Comparison of ENCODE assay signal across 11 cellular contexts in the genomic region with DNA sequence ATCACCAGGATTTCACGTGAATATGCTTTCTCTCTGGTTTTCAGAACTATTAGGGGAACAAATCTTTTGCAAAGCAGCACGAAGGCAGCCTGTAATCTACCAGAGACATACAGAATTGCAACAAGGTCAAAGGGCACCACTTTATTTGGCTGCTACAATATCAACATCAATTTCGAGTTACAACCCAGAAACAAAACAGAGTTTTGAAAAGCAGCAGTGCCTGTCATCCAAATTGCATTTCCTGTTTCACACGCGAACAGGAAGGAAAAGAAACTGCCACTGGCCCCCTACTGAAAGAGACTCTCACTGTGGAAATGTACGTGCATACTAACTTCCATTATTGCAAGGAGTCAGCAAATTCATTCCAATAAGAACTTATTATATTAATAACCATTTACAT. TPM values are rescaled to one million over a fixed set of nuclear protein-coding genes. Genes with fewer than 3 reads are reported as not detected.
A peak's percentile ranks its signal among the peaks of the same experiment; 100 is the strongest.
DNase-seq lines count a peak whose midpoint lies in the region; ATAC-seq, FAIRE-seq and TF ChIP-seq lines count a peak whose summit lies in the region.
"Had no signal": no experiment of that assay in that cellular context is flagged by ENCODE, and none has a peak within 500 bp of the region (broad histone marks: within the 10 kb centered on the region; RNA-seq: fewer than 3 reads in every experiment).

No MANE protein-coding gene starts in this region.

- H2AFZ ChIP-seq in HepG2 (ENCODE audit: low read length): no peak overlapping the region

- DNase-seq in HepG2 (ENCODE audit: low spot score) (no peak), NOMO-1 treated with dmso at 0.1 percent for 144 hours (lab: John Stamatoyannopoulos, UW; ENCODE audit: unreplicated experiment) (peak; percentile 70), thoracic aorta (ENCODE audit: low spot score) (no peak), kidney tubule cell (ENCODE audit: low spot score) (no peak), NCI-H187 treated with DMSO at 0.1 percent for 48 hours (lab: John Stamatoyannopoulos, UW) (no peak), GM19239 (ENCODE audit: insufficient read length, low spot score) (no peak)
- DNase-seq in effector memory CD4-positive, alpha-beta T cell: no peak
- DNase-seq: glutamatergic neuron, NCI-H1694 had no signal

- H3K4me3 ChIP-seq in liver (ENCODE audit: low read depth in 1 of 3, low read length in 3 of 3) (no peak overlapping the region), HepG2 (replicated peaks in 1 of 3; ENCODE audit: insufficient read depth in 1 of 3, low read depth in 2 of 3, low read length in 3 of 3) (no peak overlapping the region), thoracic aorta (peak overlapping the region; percentile 49)
- H3K4me3 ChIP-seq in effector memory CD4-positive, alpha-beta T cell (ENCODE audit: insufficient read depth, low read depth, low read length, poor library complexity, severe bottlenecking): peak overlapping the region; percentile 17

- no peaks in the 10 kb centered on the region for H3K36me3 ChIP-seq in liver (ENCODE audit: control insufficient read depth in 4 of 4, insufficient read depth in 3 of 4, low read depth in 1 of 4, low read length in 3 of 4)
- no peaks in the 10 kb centered on the region for H3K36me3 ChIP-seq in HepG2 (replicated peaks in 1 of 2; ENCODE audit: control insufficient read depth in 1 of 2, insufficient read depth in 2 of 2, low read length in 2 of 2)
- no peaks in the 10 kb centered on the region for H3K36me3 ChIP-seq in effector memory CD4-positive, alpha-beta T cell (ENCODE audit: control insufficient read depth, insufficient read depth, low read length)
- H3K36me3 ChIP-seq in thoracic aorta: no peaks in the 10 kb centered on the region

- H4K20me1 ChIP-seq in HepG2 (ENCODE audit: insufficient read depth, low read length): no peaks in the 10 kb centered on the region

- intact Hi-C loops in HepG2 (cut with micrococcal nuclease; ENCODE audit: unreplicated experiment): no loop called here

- H3K9me3 ChIP-seq in liver (ENCODE audit: control insufficient read depth in 4 of 4, low read length in 3 of 4) (no peaks in the 10 kb centered on the region), HepG2 (ENCODE audit: low read length) (no peaks in the 10 kb centered on the region), thoracic aorta (no peaks in the 10 kb centered on the region)
- H3K9me3 ChIP-seq in effector memory CD4-positive, alpha-beta T cell (ENCODE audit: control insufficient read depth, low read length): no peaks in the 10 kb centered on the region

- WGBS in liver: 8% methylated on average over 6 of the region's 6 CpGs
- 13% methylated on average over 6 of the region's 6 CpGs for WGBS in HepG2 (ENCODE audit: low lambda C conversion rate)

- H3K79me2 ChIP-seq in HepG2 (ENCODE audit: insufficient read depth, low read length): no peaks in the 10 kb centered on the region

- peak in 1 of 2 donors; percentile 22 for TF ChIP-seq RAD21 in liver (IDR thresholded peaks at IDR 0.05)
- TF ChIP-seq RAD21 in HepG2 (CRISPR knock-in tag; IDR thresholded peaks at IDR 0.05): no peak

- POLR2A ChIA-PET in HepG2 (lab: Yijun Ruan, JAX): no interaction called here

- ATAC-seq in HepG2 (no peak), thoracic aorta (ENCODE audit: insufficient number of reproducible peaks, low FRiP score, low read depth) (no peak)

- CTCF ChIA-PET in HepG2 (lab: Yijun Ruan, JAX; ENCODE audit: low intra/inter-chr PET ratio, low total read pairs): no interaction called here

- TF ChIP-seq CTCF in liver (IDR thresholded peaks at IDR 0.05; ENCODE audit: low read depth, low read length, missing input control): no peak
- TF ChIP-seq CTCF in HepG2 (CRISPR knock-in tag; IDR thresholded peaks at IDR 0.05): no peak
- TF ChIP-seq CTCF in thoracic aorta (IDR thresholded peaks at IDR 0.05): no peak

- H3K9ac ChIP-seq in liver (ENCODE audit: low read depth in 1 of 2, low read length in 2 of 2) (no peak overlapping the region), HepG2 (ENCODE audit: insufficient read depth, low read depth, low read length) (no peak overlapping the region)

- H3K27ac ChIP-seq in liver (ENCODE audit: low read depth in 1 of 2, low read length in 2 of 2) (no peak overlapping the region), HepG2 (ENCODE audit: extremely low read length, insufficient read depth, low read length) (no peak overlapping the region), thoracic aorta (peak overlapping the region; percentile 16 to 42)
- peak overlapping the region; percentile 14 for H3K27ac ChIP-seq in effector memory CD4-positive, alpha-beta T cell (ENCODE audit: insufficient read depth, low read length, poor library complexity, severe bottlenecking)

- FAIRE-seq in HepG2 (lab: Jason Lieb, UNC): no peak
- no peak for FAIRE-seq in GM19239 (lab: Jason Lieb, UNC)

- in situ Hi-C loops in HepG2 (cut with HindIII; ENCODE audit: extremely low pct_ligation_motif_present, low pct_unique_long_range_greater_than_20kb): no loop called here

- no TSS peak for BruUV-seq in HepG2 (replicated peaks; lab: Mats Ljungman, UMichigan)

- no peak overlapping the region for H3K4me2 ChIP-seq in HepG2 (ENCODE audit: low read depth, low read length)

- peaks cover 0 to 16% (median 10%) of the 10 kb centered on the region in 4 donors for H3K4me1 ChIP-seq in liver (ENCODE audit: control insufficient read depth in 4 of 4, insufficient read depth in 4 of 4, low read length in 3 of 4)
- no peaks in the 10 kb centered on the region for H3K4me1 ChIP-seq in HepG2 (ENCODE audit: insufficient read depth, low read length)
- H3K4me1 ChIP-seq in effector memory CD4-positive, alpha-beta T cell (ENCODE audit: control insufficient read depth, insufficient read depth, low read length, poor library complexity, severe bottlenecking): peaks cover 11% of the 10 kb centered on the region
- H3K4me1 ChIP-seq in thoracic aorta (ENCODE audit: control insufficient read depth in 1 of 2, low read depth in 2 of 2): peaks cover 42 to 65% of the 10 kb centered on the region in 2 donors

- H3K27me3 ChIP-seq in liver (ENCODE audit: control insufficient read depth in 4 of 4, insufficient read depth in 4 of 4, low read length in 3 of 4): no peaks in the 10 kb centered on the region
- no peaks in the 10 kb centered on the region for H3K27me3 ChIP-seq in HepG2 (ENCODE audit: control insufficient read depth in 1 of 2, insufficient read depth in 2 of 2, low read length in 2 of 2)
- no peaks in the 10 kb centered on the region for H3K27me3 ChIP-seq in effector memory CD4-positive, alpha-beta T cell (replicated peaks; ENCODE audit: control insufficient read depth, insufficient read depth, low read length, poor library complexity, severe bottlenecking)
- no peaks in the 10 kb centered on the region for H3K27me3 ChIP-seq in thoracic aorta (replicated peaks; ENCODE audit: insufficient read depth)

- no peak for TF ChIP-seq POLR2A in HepG2 (IDR thresholded peaks at IDR 0.05; ENCODE audit: insufficient read depth in 1 of 2, low read depth in 2 of 2, low read length in 2 of 2)

- TF ChIP-seq EP300 in HepG2 (IDR thresholded peaks at IDR 0.05; ENCODE audit: low read depth in 2 of 2, low read length in 2 of 2): no peak
- TF ChIP-seq EP300 in HepG2 (CRISPR knock-in tag; IDR thresholded peaks at IDR 0.05; ENCODE audit: borderline replicate concordance): no peak

RNA-seq across cellular contexts. Expression of a gene that starts 17.1 kb away (rescaled TPM):
- total RNA-seq in liver (under 1 TPM; 0.33 to 0.51 TPM), HepG2 (2016; rRNA removed; fragmentation: Illumina TruSeq; extraction: Trizol) (not detected in 2 replicates), thoracic aorta (10 to 100 TPM; 18.2 to 24.0 TPM)
- polyA plus RNA-seq in liver (under 1 TPM; 0.43 to 0.55 TPM), HepG2 (2011; rRNA removed) (not detected in 2 replicates)
- total RNA-seq in HepG2 (2016; cell fraction: cytosol; rRNA removed; fragmentation: Illumina TruSeq; extraction: Trizol; ENCODE audit: low read depth): not detected in 2 replicates
- total RNA-seq in HepG2 (2016; cell fraction: insoluble cytoplasmic fraction; rRNA removed; fragmentation: Illumina TruSeq; extraction: Trizol): not detected in 2 replicates
- not detected in 2 replicates for total RNA-seq in HepG2 (2016; cell fraction: membrane; rRNA removed; fragmentation: Illumina TruSeq; extraction: Trizol)
- not detected in 2 replicates for total RNA-seq in HepG2 (2016; cell fraction: nucleus; rRNA removed; fragmentation: Illumina TruSeq; extraction: Trizol)
- polyA plus RNA-seq in HepG2 (2011; cell fraction: cytosol; rRNA removed): not detected in 2 replicates
- not detected in 2 replicates for polyA plus RNA-seq in HepG2 (2011; cell fraction: nucleus; rRNA removed)
- not detected in 2 replicates for polyA plus RNA-seq in HepG2 (2012)
- polyA plus RNA-seq in HepG2 (2016; cell fraction: cytosol; fragmentation: Illumina TruSeq; extraction: Trizol; ENCODE audit: low read depth): not detected in 2 replicates
- polyA plus RNA-seq in HepG2 (2016; cell fraction: insoluble cytoplasmic fraction; fragmentation: Illumina TruSeq; extraction: Trizol; ENCODE audit: low read depth): not detected in 2 replicates
- not detected in 2 replicates for polyA plus RNA-seq in HepG2 (2016; cell fraction: membrane; fragmentation: Illumina TruSeq; extraction: Trizol; ENCODE audit: low read depth)
- polyA plus RNA-seq in HepG2 (2016; cell fraction: nucleus; fragmentation: Illumina TruSeq; extraction: Trizol; ENCODE audit: insufficient read depth, low read depth): not detected in 2 replicates
- not detected in 2 replicates for polyA minus RNA-seq in HepG2 (2011; rRNA and poly(A)+ RNA removed; ENCODE audit: low replicate concordance)
- polyA minus RNA-seq in HepG2 (2011; cell fraction: cytosol; rRNA and poly(A)+ RNA removed): not detected in 2 replicates
- not detected in 2 replicates for polyA minus RNA-seq in HepG2 (2011; cell fraction: nucleus; rRNA and poly(A)+ RNA removed)
- total RNA-seq: osteocyte had no signal

RNA-seq across cellular contexts. Expression of a gene that starts 58.9 kb away (rescaled TPM):
- total RNA-seq in liver: 1 to 10 TPM; 2.9 to 3.8 TPM
- polyA plus RNA-seq in liver: 1 to 10 TPM; 2.3 to 2.8 TPM
- total RNA-seq in HepG2 (2016; rRNA removed; fragmentation: Illumina TruSeq; extraction: Trizol): 6.5 and 7.2 TPM in 2 replicates
- 1.8 and 1.9 TPM in 2 replicates for total RNA-seq in HepG2 (2016; cell fraction: cytosol; rRNA removed; fragmentation: Illumina TruSeq; extraction: Trizol; ENCODE audit: low read depth)
- 7.4 and 8.8 TPM in 2 replicates for total RNA-seq in HepG2 (2016; cell fraction: insoluble cytoplasmic fraction; rRNA removed; fragmentation: Illumina TruSeq; extraction: Trizol)
- total RNA-seq in HepG2 (2016; cell fraction: membrane; rRNA removed; fragmentation: Illumina TruSeq; extraction: Trizol): 3.2 and 3.5 TPM in 2 replicates
- total RNA-seq in HepG2 (2016; cell fraction: nucleus; rRNA removed; fragmentation: Illumina TruSeq; extraction: Trizol): 8.4 and 12.6 TPM in 2 replicates
- polyA plus RNA-seq in HepG2 (2011; rRNA removed): 2.4 and 4.2 TPM in 2 replicates
- 1.4 and 3.5 TPM in 2 replicates for polyA plus RNA-seq in HepG2 (2011; cell fraction: cytosol; rRNA removed)
- 5.0 and 6.6 TPM in 2 replicates for polyA plus RNA-seq in HepG2 (2011; cell fraction: nucleus; rRNA removed)
- 2.4 and 4.9 TPM in 2 replicates for polyA plus RNA-seq in HepG2 (2012)
- 1.2 TPM in 2 replicates for polyA plus RNA-seq in HepG2 (2016; cell fraction: cytosol; fragmentation: Illumina TruSeq; extraction: Trizol; ENCODE audit: low read depth)
- 6.8 and 6.9 TPM in 2 replicates for polyA plus RNA-seq in HepG2 (2016; cell fraction: insoluble cytoplasmic fraction; fragmentation: Illumina TruSeq; extraction: Trizol; ENCODE audit: low read depth)
- polyA plus RNA-seq in HepG2 (2016; cell fraction: membrane; fragmentation: Illumina TruSeq; extraction: Trizol; ENCODE audit: low read depth): 1.3 and 2.0 TPM in 2 replicates
- polyA plus RNA-seq in HepG2 (2016; cell fraction: nucleus; fragmentation: Illumina TruSeq; extraction: Trizol; ENCODE audit: insufficient read depth, low read depth): 9.0 and 12.6 TPM in 2 replicates
- 2.0 and 7.9 TPM in 2 replicates for polyA minus RNA-seq in HepG2 (2011; rRNA and poly(A)+ RNA removed; ENCODE audit: low replicate concordance)
- polyA minus RNA-seq in HepG2 (2011; cell fraction: cytosol; rRNA and poly(A)+ RNA removed): 2.5 and 2.9 TPM in 2 replicates
- polyA minus RNA-seq in HepG2 (2011; cell fraction: nucleus; rRNA and poly(A)+ RNA removed): 8.5 and 10.7 TPM in 2 replicates
- 10 to 100 TPM; 44.1 to 59.8 TPM for total RNA-seq in thoracic aorta

Comparison
In these comparisons a context has a peak if more than half of its experiments do, and no peak if none do; other contexts are left out.
1. H3K27ac ChIP-seq: peak in effector memory CD4-positive, alpha-beta T cell (single experiment) and thoracic aorta (2 of 2); none in liver (0 of 2) and HepG2 (single experiment).
2. H3K4me3 ChIP-seq: peak in effector memory CD4-positive, alpha-beta T cell (single experiment) and thoracic aorta (single experiment); none in liver (0 of 3) and HepG2 (0 of 3).
3. RNA of a gene that starts 17.1 kb away (total RNA-seq): 18.2 to 24.0 TPM in thoracic aorta; 0.33 to 0.51 TPM in liver and not detected in HepG2; every median in the first group is over 10 times any median in the second.